Comparison of ENCODE assay signal across 8 cellular contexts in genomic region chr20:17969884-17970409, GRCh38. TPM values are rescaled to one million over a fixed set of nuclear protein-coding genes. Genes with fewer than 3 reads are reported as not detected.
DNase-seq lines count a peak whose midpoint lies in the region; ATAC-seq, FAIRE-seq and TF ChIP-seq lines count a peak whose summit lies in the region.

No MANE protein-coding gene starts in this region.

- H3K36me3 ChIP-seq in K562 (ENCODE audit: control insufficient read depth, insufficient read depth, low read length), result peaks cover 55% of the 10 kb centered on the region
- H3K36me3 ChIP-seq in spleen, result no peaks in the 10 kb centered on the region

- TSS peak; percentile 52 for BruUV-seq in K562 (replicated peaks; lab: Mats Ljungman, UMichigan)

- CTCF ChIA-PET in K562 (lab: Yijun Ruan, JAX; ENCODE audit: low intra/inter-chr PET ratio), result no interaction called here

- TF ChIP-seq RAD21 in K562 (CRISPR knock-in tag; conservative IDR thresholded peaks at IDR 0.05 in 1 of 2, IDR thresholded peaks at IDR 0.05 in 1 of 2), result no peak

- intact Hi-C loops in K562 (cut with micrococcal nuclease) (no loop called here), spleen (cut with DNase I; ENCODE audit: low total_unique reads) (no loop called here)

- H3K9me1 ChIP-seq in K562 (ENCODE audit: control insufficient read depth, insufficient read depth, low read length), result no peaks in the 10 kb centered on the region

- H3K27ac ChIP-seq in K562 (ENCODE audit: extremely low read depth, low read depth, low read length), result peak overlapping the region; percentile 100
- peak overlapping the region; percentile 95 to 99 (median 98) for H3K27ac ChIP-seq in spleen

- FAIRE-seq in GM12892 (lab: Jason Lieb, UNC) (peak; percentile 64), K562 (lab: Jason Lieb, UNC) (no peak)

- H3K4me1 ChIP-seq in K562 (replicated peaks in 1 of 2; ENCODE audit: control insufficient read depth in 2 of 2, insufficient read depth in 2 of 2, low read length in 2 of 2) (peaks cover 0 to 11% of the 10 kb centered on the region in 2 experiments; a peak in 2 of 5 replicates), spleen (peaks cover 26 to 85% (median 73%) of the 10 kb centered on the region in 6 donors)

- TF ChIP-seq CTCF in AG10803 (conservative IDR thresholded peaks at IDR 0.05; ENCODE audit: low read length), result no peak
- no peak for TF ChIP-seq CTCF in K562 (IDR thresholded peaks at IDR 0.05 in 2 of 3, conservative IDR thresholded peaks at IDR 0.05 in 1 of 3; ENCODE audit: insufficient read depth in 2 of 3, low read depth in 1 of 3, low read length in 3 of 3)
- TF ChIP-seq CTCF in spleen (IDR thresholded peaks at IDR 0.05 in 8 of 11, conservative IDR thresholded peaks at IDR 0.05 in 3 of 11), result no peak

- peak; percentile 76 for TF ChIP-seq POLR2A in GM12892 (IDR thresholded peaks at IDR 0.05; ENCODE audit: low read depth, low read length)
- TF ChIP-seq POLR2A in K562 (conservative IDR thresholded peaks at IDR 0.05), result no peak
- peak in 1 of 3 donors; percentile 72 for TF ChIP-seq POLR2A in spleen (IDR thresholded peaks at IDR 0.05)

- in situ Hi-C loops in K562 (cut with MboI), result no loop called here

- H3K4me3 ChIP-seq in AG10803 (ENCODE audit: low read length), result peak overlapping the region; percentile 95
- peak overlapping the region; percentile 90 for H3K4me3 ChIP-seq in K562
- H3K4me3 ChIP-seq in spleen, result peak overlapping the region; percentile 76 to 94 (median 89)

- no peak; the same call in 1 of the 2 replicates for TF ChIP-seq EP300 in K562 (IDR thresholded peaks at IDR 0.05; ENCODE audit: low read length)

- peaks cover 98% of the 10 kb centered on the region for H3K79me2 ChIP-seq in K562 (ENCODE audit: control insufficient read depth, insufficient read depth, low read length)

- no peaks in the 10 kb centered on the region for H3K9me3 ChIP-seq in K562 (replicated peaks; ENCODE audit: control insufficient read depth, insufficient read depth, low read depth, low read length)
- H3K9me3 ChIP-seq in spleen, result no peaks in the 10 kb centered on the region

- POLR2A ChIA-PET in K562 (lab: Yijun Ruan, JAX), result interaction anchor here (0.6 to 5.8 kb wide), 4 partner anchors 8 to 412 kb away, joined by 3 to 42 read pairs (median 4); no protein-coding TSS in a partner anchor

- 0 out of 3 replicates have a peak, but pooled peaks have one; percentile 0 for ATAC-seq in K562

- H4K20me1 ChIP-seq in K562 (replicated peaks; ENCODE audit: control insufficient read depth, insufficient read depth, low read length), result peaks cover 3% of the 10 kb centered on the region; the same call in 1 of the 2 replicates

- DNase-seq in AG10803 (ENCODE audit: low read depth), result peak; percentile 57
- peak; percentile 34 for DNase-seq in GM12892 (ENCODE audit: insufficient read length)
- peak in 3 of 4 experiments; percentile 12 to 57 (median 32) for DNase-seq in K562 (ENCODE audit: extremely low read depth in 1 of 4, low spot score in 3 of 4)
- peak; percentile 36 for DNase-seq in inferior parietal cortex (ENCODE audit: extremely low spot score)
- DNase-seq in spleen, result peak; percentile 89
- DNase-seq in NCI-H2171 (lab: John Stamatoyannopoulos, UW), result no peak
- DNase-seq in stimulated activated naive CD4-positive, alpha-beta T cell treated with Interleukin-2 at 50 U/mL for 16 hours (lab: John Stamatoyannopoulos, UW), result no peak

- peak overlapping the region; percentile 96 for H3K4me2 ChIP-seq in K562 (ENCODE audit: insufficient read depth, low read length)

- peak overlapping the region; percentile 80 to 98 for H3K9ac ChIP-seq in K562 (ENCODE audit: insufficient read depth in 1 of 2, low read depth in 2 of 2, low read length in 2 of 2)

- H3K27me3 ChIP-seq in K562 (ENCODE audit: control insufficient read depth in 2 of 2, insufficient read depth in 2 of 2, low read length in 2 of 2) (no peaks in the 10 kb centered on the region), spleen (replicated peaks in 1 of 7) (no peaks in the 10 kb centered on the region)

- no peak overlapping the region for H2AFZ ChIP-seq in K562 (ENCODE audit: low read depth, low read length)

- 0% methylated on average over 9 of the region's 9 CpGs for WGBS in K562 (ENCODE audit: insufficient coverage, low coverage, missing lambda C conversion rate)
- WGBS in spleen, 5 donors, result 3 to 8% (median 5%) methylated on average over 9 of the region's 9 CpGs

TF ChIP-seq in K562, 482 proteins besides CTCF, POLR2A, EP300 and RAD21 (continues in another document):
- TF ChIP-seq ARHGAP35 (IDR thresholded peaks at IDR 0.05; ENCODE audit: partially characterized antibody), result no peak
- no peak for TF ChIP-seq SMAD2 (IDR thresholded peaks at IDR 0.05; ENCODE audit: low read depth, low read length)
- no peak for TF ChIP-seq POLR2AphosphoS2 (IDR thresholded peaks at IDR 0.05; ENCODE audit: low read length)
- peak; percentile 65 for TF ChIP-seq ETV1 (tag; conservative IDR thresholded peaks at IDR 0.05; ENCODE audit: low read depth)
- TF ChIP-seq RCOR1 (IDR thresholded peaks at IDR 0.05; ENCODE audit: borderline replicate concordance in 1 of 2, low read depth in 2 of 2, low read length in 2 of 2), result no peak
- TF ChIP-seq NRF1 (conservative IDR thresholded peaks at IDR 0.05 in 1 of 2, IDR thresholded peaks at IDR 0.05 in 1 of 2), result no peak
- 0 out of 4 replicates have a peak, but pooled peaks of 1 of the 2 experiments have one; percentile 6 for TF ChIP-seq UBTF (IDR thresholded peaks at IDR 0.05; ENCODE audit: borderline replicate concordance in 1 of 2, low read depth in 2 of 2, low read length in 2 of 2)
- no peak for TF ChIP-seq NFIC (IDR thresholded peaks at IDR 0.05)
- no peak for TF ChIP-seq ZSCAN32 (CRISPR knock-in tag; IDR thresholded peaks at IDR 0.05)
- no peak for TF ChIP-seq HDAC1 (IDR thresholded peaks at IDR 0.05)

RNA-seq across cellular contexts. Expression of gene MGME1, which starts 1.1 kb away (rescaled TPM):
- polyA plus RNA-seq in GM12892 (2012; ENCODE audit: missing spikeins), result 28.2 TPM
- polyA plus RNA-seq in PFSK-1 (2012; ENCODE audit: insufficient read length, low read depth), result 10.4 TPM
- 27.5 and 51.1 TPM in 2 replicates for total RNA-seq in K562 (2011; cell fraction: chromatin; rRNA removed; ENCODE audit: low replicate concordance)
- 29.0 and 30.2 TPM in 2 replicates for total RNA-seq in K562 (2011; cell fraction: nucleolus; rRNA removed)
- 29.8 and 32.3 TPM in 2 replicates for total RNA-seq in K562 (2011; cell fraction: nucleoplasm; rRNA removed)
- 15.6 and 15.9 TPM in 2 replicates for total RNA-seq in K562 (2014; rRNA removed)
- total RNA-seq in K562 (2014; rRNA removed; fragmentation: Illumina TruSeq; extraction: Trizol), result 38.6 and 42.7 TPM in 2 replicates
- 34.1 and 35.0 TPM in 2 replicates for total RNA-seq in K562 (2015; rRNA removed; fragmentation: Illumina TruSeq; extraction: Trizol)
- 29.2 and 30.6 TPM in 2 replicates for total RNA-seq in K562 (2021)
- 25.9 and 36.0 TPM in 2 replicates for polyA plus RNA-seq in K562 (2011; rRNA removed)
- 12.0 and 17.2 TPM in 2 replicates for polyA plus RNA-seq in K562 (2011; cell fraction: cytosol; rRNA removed)
- 15.6 and 16.5 TPM in 2 replicates for polyA plus RNA-seq in K562 (2011; cell fraction: nucleus; rRNA removed)
- 33.1 and 37.6 TPM in 2 replicates for polyA plus RNA-seq in K562 (2012)
- 41.3 and 45.1 TPM in 2 replicates for polyA plus RNA-seq in K562 (2014; fragmentation: Illumina TruSeq; extraction: Trizol)
- polyA plus RNA-seq in K562 (2014; fragmentation: Nextera tagmentation; extraction: Ambion mirVana), result 10 to 100 TPM; 13.4 to 20.7 TPM
- 23.1 and 27.3 TPM in 2 replicates for polyA plus RNA-seq in K562 (2014; rRNA removed)
- polyA minus RNA-seq in K562 (2011; rRNA and poly(A)+ RNA removed), result 35.0 and 37.2 TPM in 2 replicates
- polyA minus RNA-seq in K562 (2011; cell fraction: cytosol; rRNA and poly(A)+ RNA removed), result 19.7 and 26.8 TPM in 2 replicates
- 16.3 and 30.9 TPM in 2 replicates for polyA minus RNA-seq in K562 (2011; cell fraction: nucleus; rRNA and poly(A)+ RNA removed)
- total RNA-seq in spleen, result 10 to 100 TPM; 20.9 to 33.4 (median 28.4) TPM
- 10 to 100 TPM; 22.5 to 33.1 (median 26.2) TPM for polyA plus RNA-seq in spleen

RNA-seq across cellular contexts. Expression of gene SNX5, which starts 1.4 kb away (rescaled TPM):
- 231 TPM for polyA plus RNA-seq in GM12892 (2012; ENCODE audit: missing spikeins)
- 113 TPM for polyA plus RNA-seq in PFSK-1 (2012; ENCODE audit: insufficient read length, low read depth)
- 174 and 330 TPM in 2 replicates for total RNA-seq in K562 (2011; cell fraction: chromatin; rRNA removed; ENCODE audit: low replicate concordance)
- total RNA-seq in K562 (2011; cell fraction: nucleolus; rRNA removed), result 139 and 146 TPM in 2 replicates
- total RNA-seq in K562 (2011; cell fraction: nucleoplasm; rRNA removed), result 189 and 260 TPM in 2 replicates
- total RNA-seq in K562 (2014; rRNA removed), result 150 and 171 TPM in 2 replicates
- total RNA-seq in K562 (2014; rRNA removed; fragmentation: Illumina TruSeq; extraction: Trizol), result 157 and 183 TPM in 2 replicates
- total RNA-seq in K562 (2015; rRNA removed; fragmentation: Illumina TruSeq; extraction: Trizol), result 156 and 164 TPM in 2 replicates
- 128 and 142 TPM in 2 replicates for total RNA-seq in K562 (2021)
- 139 and 174 TPM in 2 replicates for polyA plus RNA-seq in K562 (2011; rRNA removed)
- polyA plus RNA-seq in K562 (2011; cell fraction: cytosol; rRNA removed), result 84.9 and 100 TPM in 2 replicates
- 170 and 187 TPM in 2 replicates for polyA plus RNA-seq in K562 (2011; cell fraction: nucleus; rRNA removed)
- polyA plus RNA-seq in K562 (2012), result 122 and 132 TPM in 2 replicates
- polyA plus RNA-seq in K562 (2014; fragmentation: Illumina TruSeq; extraction: Trizol), result 150 and 160 TPM in 2 replicates
- polyA plus RNA-seq in K562 (2014; fragmentation: Nextera tagmentation; extraction: Ambion mirVana), result 10 to 100 TPM; 53.5 to 69.8 TPM
- 232 and 276 TPM in 2 replicates for polyA plus RNA-seq in K562 (2014; rRNA removed)
- polyA minus RNA-seq in K562 (2011; rRNA and poly(A)+ RNA removed), result 156 and 164 TPM in 2 replicates
- 70.9 and 78.5 TPM in 2 replicates for polyA minus RNA-seq in K562 (2011; cell fraction: cytosol; rRNA and poly(A)+ RNA removed)
- polyA minus RNA-seq in K562 (2011; cell fraction: nucleus; rRNA and poly(A)+ RNA removed), result 156 and 184 TPM in 2 replicates
- total RNA-seq in spleen, result 100 to 1,000 TPM; 126 to 261 (median 192) TPM
- 100 to 1,000 TPM; 151 to 181 (median 159) TPM for polyA plus RNA-seq in spleen

Comparison
In these comparisons a context has a peak if more than half of its experiments do, and no peak if none do; other contexts are left out.
1. DNase-seq: peak in AG10803 (single experiment), GM12892 (single experiment), K562 (3 of 4), inferior parietal cortex (single experiment) and spleen (single experiment); none in NCI-H2171 (single experiment) and stimulated activated naive CD4-positive, alpha-beta T cell treated with Interleukin-2 at 50 U/mL for 16 hours (single experiment).
2. Peak in every context shown above with its lines, with median percentiles within 50 percentile points of each other: H3K4me3 ChIP-seq.